8 cellular contexts compared by ENCODE assay signal in the genomic region with DNA sequence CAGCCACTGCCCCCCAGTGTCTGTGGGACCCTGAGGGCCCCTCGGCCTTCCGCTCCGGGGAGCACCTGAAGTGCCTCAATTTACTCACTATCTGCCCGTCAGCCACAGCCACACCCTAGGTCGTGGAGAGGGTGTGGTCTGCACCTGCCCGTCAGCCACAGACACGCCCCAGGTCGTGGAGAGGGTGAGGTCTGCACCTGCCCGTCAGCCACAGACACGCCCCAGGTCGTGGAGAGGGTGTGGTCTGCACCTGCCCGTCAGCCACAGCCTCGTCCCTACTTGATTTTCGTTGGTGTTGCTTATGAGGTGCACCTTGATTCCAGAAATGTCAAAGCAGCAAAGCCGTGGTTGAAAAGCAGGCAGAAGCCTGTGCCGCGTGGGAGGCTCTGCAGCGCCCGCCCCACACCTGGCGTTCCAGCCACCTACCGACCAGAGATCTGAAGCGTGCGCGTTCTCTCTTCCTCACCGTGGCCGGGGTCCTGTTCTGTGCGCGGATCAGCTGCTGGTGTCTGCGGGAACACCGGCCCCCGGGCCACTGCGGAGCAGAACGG.
DNase-seq lines count a peak whose midpoint lies in the region; ATAC-seq and TF ChIP-seq lines count a peak whose summit lies in the region.

No MANE protein-coding gene starts in this region.

- peaks cover 22% of the 10 kb centered on the region for H3K27me3 ChIP-seq in RWPE2 (ENCODE audit: insufficient read depth, poor library complexity, severe bottlenecking)
- no peaks in the 10 kb centered on the region for H3K27me3 ChIP-seq in colonic mucosa
- H3K27me3 ChIP-seq in tibial nerve, result peaks cover 0 to 27% of the 10 kb centered on the region in 2 donors
- H3K27me3 ChIP-seq in MM.1S (replicated peaks; ENCODE audit: insufficient read depth, low read length), result no peaks in the 10 kb centered on the region

- intact Hi-C loops in colonic mucosa (cut with DNase I), result loop anchor here (5.0 kb wide), 1 partner anchor 451 kb away; no protein-coding TSS in a partner anchor

- H3K9me3 ChIP-seq in RWPE2 (ENCODE audit: severe bottlenecking), result no peaks in the 10 kb centered on the region
- no peaks in the 10 kb centered on the region for H3K9me3 ChIP-seq in colonic mucosa
- H3K9me3 ChIP-seq in tibial nerve, result no peaks in the 10 kb centered on the region
- H3K9me3 ChIP-seq in MM.1S (replicated peaks; ENCODE audit: insufficient read depth, low read length), result no peaks in the 10 kb centered on the region

- H3K9ac ChIP-seq in colonic mucosa (ENCODE audit: low read depth in 2 of 2, low read length in 2 of 2) (peak overlapping the region in 1 of 2 donors; percentile 52), MM.1S (ENCODE audit: low read length) (no peak overlapping the region)

- H3F3A ChIP-seq in MM.1S (ENCODE audit: insufficient read depth, low read length), result no peaks in the 10 kb centered on the region

- TF ChIP-seq CTCF in GM12864 (IDR thresholded peaks at IDR 0.05; ENCODE audit: low read depth, low read length, missing control alignments), result no peak
- TF ChIP-seq CTCF in RWPE2 (IDR thresholded peaks at IDR 0.05; ENCODE audit: poor library complexity, severe bottlenecking), result no peak
- no peak for TF ChIP-seq CTCF in colonic mucosa (IDR thresholded peaks at IDR 0.05)
- TF ChIP-seq CTCF in retinal pigment epithelial cell (conservative IDR thresholded peaks at IDR 0.05; ENCODE audit: low read depth, low read length), result no peak
- no peak for TF ChIP-seq CTCF in tibial nerve (IDR thresholded peaks at IDR 0.05)
- no peak for TF ChIP-seq CTCF in MM.1S (IDR thresholded peaks at IDR 0.05; ENCODE audit: low read length)

- no peaks in the 10 kb centered on the region for H3K79me2 ChIP-seq in MM.1S (ENCODE audit: low read length)

- H3K4me2 ChIP-seq in MM.1S (ENCODE audit: low read depth, low read length), result no peak overlapping the region

- H3K36me3 ChIP-seq in RWPE2 (ENCODE audit: low read depth) (no peaks in the 10 kb centered on the region), colonic mucosa (no peaks in the 10 kb centered on the region), tibial nerve (no peaks in the 10 kb centered on the region), MM.1S (replicated peaks; ENCODE audit: insufficient read depth, low read length) (no peaks in the 10 kb centered on the region)

- DNase-seq in GM12864 (ENCODE audit: low read depth) (no peak), RWPE2 (ENCODE audit: low spot score) (no peak), colonic mucosa (peak; percentile 92), retinal pigment epithelial cell (ENCODE audit: low read depth) (no peak), tibial nerve (ENCODE audit: low spot score in 2 of 2) (no peak), MM.1S (no peak)

- TF ChIP-seq POLR2A in tibial nerve (IDR thresholded peaks at IDR 0.05), result no peak

- WGBS in tibial nerve, 2 donors, result 13 to 55% methylated on average over 30 to 32 of the region's 33 CpGs

- H3K4me1 ChIP-seq in RWPE2 (ENCODE audit: insufficient read depth, poor library complexity, severe bottlenecking), result no peaks in the 10 kb centered on the region
- no peaks in the 10 kb centered on the region for H3K4me1 ChIP-seq in colonic mucosa
- H3K4me1 ChIP-seq in tibial nerve, result peaks cover 0 to under 1% (median 0%) of the 10 kb centered on the region in 4 donors
- no peaks in the 10 kb centered on the region for H3K4me1 ChIP-seq in MM.1S (ENCODE audit: low read length)

- H3K9me2 ChIP-seq in MM.1S (replicated peaks; ENCODE audit: insufficient read depth, low read length), result no peaks in the 10 kb centered on the region

- H3K27ac ChIP-seq in RWPE2 (ENCODE audit: poor library complexity, severe bottlenecking), result no peak overlapping the region
- no peak overlapping the region for H3K27ac ChIP-seq in colonic mucosa
- no peak overlapping the region for H3K27ac ChIP-seq in tibial nerve
- H3K27ac ChIP-seq in MM.1S (ENCODE audit: low read length), result no peak overlapping the region

- H4K20me1 ChIP-seq in MM.1S (ENCODE audit: insufficient read depth, low read length), result no peaks in the 10 kb centered on the region

- no peak overlapping the region for H2AFZ ChIP-seq in MM.1S (ENCODE audit: low read length)

- H3K4me3 ChIP-seq in GM12864 (ENCODE audit: low read depth, low read length), result peak overlapping the region; percentile 24
- no peak overlapping the region for H3K4me3 ChIP-seq in RWPE2 (ENCODE audit: severe bottlenecking)
- H3K4me3 ChIP-seq in colonic mucosa, result peak overlapping the region; percentile 22
- peak overlapping the region; percentile 20 for H3K4me3 ChIP-seq in retinal pigment epithelial cell (ENCODE audit: low read length)
- no peak overlapping the region for H3K4me3 ChIP-seq in tibial nerve
- no peak overlapping the region for H3K4me3 ChIP-seq in MM.1S (ENCODE audit: low read length)

- no peak for TF ChIP-seq EP300 in tibial nerve (IDR thresholded peaks at IDR 0.05)

- peak; percentile 80 for ATAC-seq in HG03139 (IDR thresholded peaks at IDR 0.05; ENCODE audit: unreplicated experiment)
- peak; percentile 90 for ATAC-seq in RWPE2 (ENCODE audit: low read depth)
- ATAC-seq in GM19455 (IDR thresholded peaks at IDR 0.05; ENCODE audit: unreplicated experiment), result no peak

Comparison
In these comparisons a context has a peak if more than half of its experiments do, and no peak if none do; other contexts are left out.
1. H3K4me3 ChIP-seq: peak in GM12864 (single experiment), colonic mucosa (single experiment) and retinal pigment epithelial cell (single experiment); none in RWPE2 (single experiment), tibial nerve (0 of 4) and MM.1S (single experiment).